ENCODE assay signal across 8 cellular contexts in genomic region chr1:205905095-205905494, GRCh38. TPM values are rescaled to one million over a fixed set of nuclear protein-coding genes. Genes with fewer than 3 reads are reported as not detected.
"Had no signal": no experiment of that assay in that cellular context is flagged by ENCODE, and none has a peak within 500 bp of the region (broad histone marks: within the 10 kb centered on the region; RNA-seq: fewer than 3 reads in every experiment).

No MANE protein-coding gene starts in this region.

RNA-seq across cellular contexts. Expression of gene SLC26A9, which starts 38.2 kb away (rescaled TPM):
- total RNA-seq: OCI-LY7, PC-3, Peyer's patch, SJSA1, SK-MEL-5 had no signal
- polyA plus RNA-seq: SK-N-SH had no signal

RNA-seq across cellular contexts. Expression of gene PM20D1, which starts 55.2 kb away (rescaled TPM):
- total RNA-seq: OCI-LY7, PC-3, PC-9, Peyer's patch, RPMI7951, SJSA1, SK-MEL-5 had no signal
- polyA plus RNA-seq: SK-N-SH had no signal
